8 cellular contexts compared by ENCODE assay signal in the genomic region with DNA sequence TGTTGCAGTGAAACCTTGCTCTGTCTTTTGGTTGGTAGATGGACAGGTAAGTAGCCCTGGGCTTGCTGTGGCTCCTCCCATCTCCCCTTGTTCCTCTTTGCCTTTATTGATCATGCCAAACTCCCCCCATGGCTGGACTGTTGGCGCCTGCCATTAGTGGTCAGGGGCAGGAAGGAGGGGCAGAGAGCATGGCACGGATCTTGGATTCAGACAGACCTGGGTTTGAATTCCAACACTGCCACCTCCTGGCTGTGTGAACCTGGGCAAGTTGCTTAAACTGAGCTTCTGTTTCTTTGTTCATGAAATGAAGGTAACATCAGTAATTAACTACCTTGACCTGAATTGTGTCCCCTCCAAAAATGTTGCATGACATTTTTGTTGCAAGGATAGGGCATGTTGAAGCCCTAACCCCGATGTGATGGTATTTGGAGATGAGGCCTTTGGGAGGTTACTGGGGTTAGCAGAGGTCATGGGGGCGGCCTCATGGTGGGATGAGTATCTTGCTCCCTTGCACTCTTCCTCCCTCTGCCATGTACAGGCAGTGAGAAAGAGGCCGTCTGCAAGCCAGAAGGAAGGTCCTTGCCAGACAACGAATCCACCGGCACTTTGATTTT. TPM values are rescaled to one million over a fixed set of nuclear protein-coding genes. Genes with fewer than 3 reads are reported as not detected.
DNase-seq lines count a peak whose midpoint lies in the region; ATAC-seq and TF ChIP-seq lines count a peak whose summit lies in the region.

No MANE protein-coding gene starts in this region.

- H4K20me1 ChIP-seq in smooth muscle cell (ENCODE audit: low read depth): no peaks in the 10 kb centered on the region

- intact Hi-C loops in CD4-positive, alpha-beta T cell (cut with DNase I, micrococcal nuclease): loop anchor here (5.0 to 10.0 kb wide), 6 partner anchors 82 to 522 kb away; partner anchors contain the start of gene WDR1 (in 1 of the 2)

- no peak overlapping the region for H3K27ac Mint-ChIP-seq in activated T-cell treated with anti-CD3 and anti-CD28 coated beads, Interleukin-2, amount 50 U/mL, for 72 hours
- no peak overlapping the region for H3K27ac Mint-ChIP-seq in activated T-cell treated with anti-CD3 and anti-CD28 coated beads, Interleukin-2, amount 50 U/mL, for 24 hours
- no peak overlapping the region for H3K27ac Mint-ChIP-seq in CD4-positive, alpha-beta T cell

- H3K4me3 ChIP-seq in fibroblast of villous mesenchyme (ENCODE audit: low read depth, low read length) (no peak overlapping the region), smooth muscle cell (no peak overlapping the region)

- no peak overlapping the region for H3K9ac ChIP-seq in smooth muscle cell (ENCODE audit: low read depth)

- WGBS in smooth muscle cell (ENCODE audit: low lambda C conversion rate): 50% methylated on average over 7 of the region's 7 CpGs

- ATAC-seq in activated T-cell treated with anti-CD3 and anti-CD28 coated beads, Interleukin-2, amount 50 U/mL, for 72 hours (replicated peaks in 1 of 2): no peak
- no peak for ATAC-seq in omental fat pad (ENCODE audit: low FRiP score)
- ATAC-seq in CD4-positive, alpha-beta T cell (ENCODE audit: poor library complexity): no peak

- no peaks in the 10 kb centered on the region for H3K9me3 ChIP-seq in smooth muscle cell (replicated peaks; ENCODE audit: low read depth)
- H3K9me3 ChIP-seq in CD4-positive, alpha-beta T cell (ENCODE audit: control insufficient read depth, low read length): no peaks in the 10 kb centered on the region

- H2AFZ ChIP-seq in smooth muscle cell (ENCODE audit: low read depth): no peak overlapping the region

- POLR2A ChIA-PET in CD4-positive, alpha-beta T cell (lab: Charles Lee): no interaction called here

- no peaks in the 10 kb centered on the region for H3F3A ChIP-seq in smooth muscle cell (ENCODE audit: low read depth)

- no peak overlapping the region for H3K4me3 Mint-ChIP-seq in activated T-cell treated with anti-CD3 and anti-CD28 coated beads, Interleukin-2, amount 50 U/mL, for 72 hours
- H3K4me3 Mint-ChIP-seq in activated T-cell treated with anti-CD3 and anti-CD28 coated beads, Interleukin-2, amount 50 U/mL, for 24 hours: no peak overlapping the region
- no peak overlapping the region for H3K4me3 Mint-ChIP-seq in CD4-positive, alpha-beta T cell

- CTCF ChIA-PET in CD4-positive, alpha-beta T cell (lab: Charles Lee): no interaction called here

- H3K79me2 ChIP-seq in smooth muscle cell (ENCODE audit: low read depth): no peaks in the 10 kb centered on the region

- H3K4me2 ChIP-seq in smooth muscle cell: no peak overlapping the region

- H3K27me3 ChIP-seq in smooth muscle cell (ENCODE audit: low read depth): no peaks in the 10 kb centered on the region
- H3K27me3 ChIP-seq in CD4-positive, alpha-beta T cell (ENCODE audit: control insufficient read depth, insufficient read depth, low read length): no peaks in the 10 kb centered on the region

- TF ChIP-seq CTCF in fibroblast of villous mesenchyme (IDR thresholded peaks at IDR 0.05; ENCODE audit: insufficient read depth, low read depth, low read length) (peak; percentile 35), smooth muscle cell (IDR thresholded peaks at IDR 0.05; ENCODE audit: borderline replicate concordance, insufficient read depth, poor library complexity, severe bottlenecking) (peak; percentile 46), omental fat pad (IDR thresholded peaks at IDR 0.05) (no peak)
- no peak for TF ChIP-seq CTCF in CD4-positive, alpha-beta T cell (IDR thresholded peaks at IDR 0.05)

- H3K4me1 ChIP-seq in smooth muscle cell (ENCODE audit: low read depth): no peaks in the 10 kb centered on the region

- no peak overlapping the region for H3K27ac ChIP-seq in smooth muscle cell (ENCODE audit: low read depth)
- no peak overlapping the region for H3K27ac ChIP-seq in CD4-positive, alpha-beta T cell (ENCODE audit: low read depth, low read length)

- H3K9me3 Mint-ChIP-seq in activated T-cell treated with anti-CD3 and anti-CD28 coated beads, Interleukin-2, amount 50 U/mL, for 72 hours: no peaks in the 10 kb centered on the region
- H3K9me3 Mint-ChIP-seq in activated T-cell treated with anti-CD3 and anti-CD28 coated beads, Interleukin-2, amount 50 U/mL, for 24 hours: no peaks in the 10 kb centered on the region
- no peaks in the 10 kb centered on the region for H3K9me3 Mint-ChIP-seq in CD4-positive, alpha-beta T cell

- no peaks in the 10 kb centered on the region for H3K36me3 Mint-ChIP-seq in activated T-cell treated with anti-CD3 and anti-CD28 coated beads, Interleukin-2, amount 50 U/mL, for 72 hours (ENCODE audit: insufficient read depth in 2 of 2)
- no peaks in the 10 kb centered on the region for H3K36me3 Mint-ChIP-seq in activated T-cell treated with anti-CD3 and anti-CD28 coated beads, Interleukin-2, amount 50 U/mL, for 24 hours (ENCODE audit: low read depth)
- no peaks in the 10 kb centered on the region for H3K36me3 Mint-ChIP-seq in CD4-positive, alpha-beta T cell (ENCODE audit: low read depth)

- H3K4me1 Mint-ChIP-seq in activated T-cell treated with anti-CD3 and anti-CD28 coated beads, Interleukin-2, amount 50 U/mL, for 72 hours (ENCODE audit: low read depth): peaks cover 16% of the 10 kb centered on the region
- peaks cover 24% of the 10 kb centered on the region for H3K4me1 Mint-ChIP-seq in activated T-cell treated with anti-CD3 and anti-CD28 coated beads, Interleukin-2, amount 50 U/mL, for 24 hours (ENCODE audit: low read depth)
- peaks cover 15% of the 10 kb centered on the region for H3K4me1 Mint-ChIP-seq in CD4-positive, alpha-beta T cell (ENCODE audit: low read depth)

- H3K27me3 Mint-ChIP-seq in activated T-cell treated with anti-CD3 and anti-CD28 coated beads, Interleukin-2, amount 50 U/mL, for 72 hours (ENCODE audit: low read depth): no peaks in the 10 kb centered on the region
- no peaks in the 10 kb centered on the region for H3K27me3 Mint-ChIP-seq in activated T-cell treated with anti-CD3 and anti-CD28 coated beads, Interleukin-2, amount 50 U/mL, for 24 hours
- no peaks in the 10 kb centered on the region for H3K27me3 Mint-ChIP-seq in CD4-positive, alpha-beta T cell

- H3K36me3 ChIP-seq in smooth muscle cell (ENCODE audit: low read depth): no peaks in the 10 kb centered on the region

- DNase-seq in activated T-cell treated with anti-CD3 and anti-CD28 coated beads, Interleukin-2, amount 50 U/mL, for 72 hours: peak; percentile 42 to 43
- DNase-seq in activated T-cell treated with anti-CD3 and anti-CD28 coated beads, Interleukin-2, amount 50 U/mL, for 24 hours: no peak
- DNase-seq in LHCN-M2 (ENCODE audit: low read depth): peak; percentile 25
- DNase-seq in RPMI7951 (ENCODE audit: low read depth): peak; percentile 25
- DNase-seq in fibroblast of villous mesenchyme (ENCODE audit: low read depth): peak; percentile 15
- no peak for DNase-seq in smooth muscle cell (lab: John Stamatoyannopoulos, UW; ENCODE audit: unreplicated experiment)
- no peak for DNase-seq in omental fat pad (ENCODE audit: low spot score)
- DNase-seq in CD4-positive, alpha-beta T cell: no peak

RNA-seq across cellular contexts. Expression of gene SLC2A9, which starts 6.0 kb away (rescaled TPM):
- total RNA-seq in activated T-cell treated with anti-CD3 and anti-CD28 coated beads, Interleukin-2, amount 50 U/mL, for 72 hours: 1 to 10 TPM; 1.1 to 1.7 TPM
- 0.40 and 0.77 TPM in 2 replicates for total RNA-seq in LHCN-M2 (2014; rRNA removed)
- 0.95 TPM for polyA plus RNA-seq in LHCN-M2 (2012)
- 0.49 TPM in 1 of 2 replicates, not detected in the other for total RNA-seq in RPMI7951 (2014; rRNA removed; shearing (Covaris generic))
- total RNA-seq in fibroblast of villous mesenchyme: 0.43 and 0.97 TPM in 2 replicates
- 2.2 and 3.5 TPM in 2 replicates for total RNA-seq in smooth muscle cell
- 1.3 and 3.2 TPM in 2 replicates for polyA plus RNA-seq in smooth muscle cell
- total RNA-seq in omental fat pad: 1 to 10 TPM; 4.7 to 8.5 (median 7.3) TPM
- 1 to 10 TPM; 2.2 to 3.6 TPM for total RNA-seq in CD4-positive, alpha-beta T cell

Comparison
In these comparisons a context has a peak if more than half of its experiments do, and no peak if none do; other contexts are left out.
1. DNase-seq: peak in activated T-cell treated with anti-CD3 and anti-CD28 coated beads, Interleukin-2, amount 50 U/mL, for 72 hours (2 of 2), LHCN-M2 (single experiment), RPMI7951 (single experiment) and fibroblast of villous mesenchyme (single experiment); none in activated T-cell treated with anti-CD3 and anti-CD28 coated beads, Interleukin-2, amount 50 U/mL, for 24 hours (single experiment), smooth muscle cell (single experiment), omental fat pad (single experiment) and CD4-positive, alpha-beta T cell (0 of 10).
2. CTCF ChIP-seq: peak in fibroblast of villous mesenchyme (single experiment) and smooth muscle cell (single experiment); none in omental fat pad (0 of 3) and CD4-positive, alpha-beta T cell (single experiment).